Comparison of ENCODE assay signal across 1 cellular context in the genomic region with DNA sequence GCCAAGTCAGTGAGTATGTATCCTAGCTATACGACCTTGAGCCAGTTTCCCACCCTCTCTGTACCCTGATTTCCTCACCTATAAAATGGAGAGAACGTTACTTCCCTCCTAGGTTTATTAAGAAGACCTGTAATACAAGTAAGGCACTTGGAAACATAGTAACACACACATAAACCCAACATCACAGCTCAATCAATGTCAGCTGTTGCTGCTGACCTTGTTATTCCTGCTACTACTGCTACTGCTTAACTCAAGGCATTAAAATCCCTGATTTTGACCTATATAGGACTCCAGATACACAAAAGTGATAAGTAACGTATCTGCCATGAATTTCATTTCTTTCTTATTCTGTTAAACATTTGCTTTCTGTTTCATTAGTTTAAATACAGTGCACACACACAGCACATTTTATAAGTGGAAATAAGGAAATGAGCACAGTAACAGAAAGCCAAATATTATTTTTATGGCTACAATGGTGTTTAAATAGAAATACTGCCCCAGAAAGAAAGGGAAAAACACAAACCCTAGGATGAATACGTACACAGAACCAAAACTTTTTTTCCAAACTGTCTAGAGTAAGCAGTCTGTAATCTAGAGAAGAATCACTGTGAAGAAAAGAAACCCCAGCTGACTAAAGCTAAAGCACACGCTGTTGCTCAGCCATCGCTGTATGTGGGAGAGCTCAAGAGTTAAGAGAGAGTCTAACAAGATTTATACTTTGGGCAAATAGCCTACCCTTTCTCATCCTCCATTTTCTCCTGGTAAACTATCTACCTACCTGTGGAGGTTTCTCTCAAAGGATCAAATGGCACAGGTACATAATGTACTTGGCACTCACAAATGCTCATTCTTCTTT.
TF ChIP-seq lines count a peak whose summit lies in the region.

No MANE protein-coding gene starts in this region.

TF ChIP-seq in HepG2, 621 proteins besides CTCF, POLR2A, EP300 and RAD21:
- TF ChIP-seq ZNF124 (CRISPR knock-in tag; IDR thresholded peaks at IDR 0.05) = no peak
TF ChIP-seq in HepG2: peak in this region for 0.
